1 cellular context compared by ENCODE assay signal in the genomic region with DNA sequence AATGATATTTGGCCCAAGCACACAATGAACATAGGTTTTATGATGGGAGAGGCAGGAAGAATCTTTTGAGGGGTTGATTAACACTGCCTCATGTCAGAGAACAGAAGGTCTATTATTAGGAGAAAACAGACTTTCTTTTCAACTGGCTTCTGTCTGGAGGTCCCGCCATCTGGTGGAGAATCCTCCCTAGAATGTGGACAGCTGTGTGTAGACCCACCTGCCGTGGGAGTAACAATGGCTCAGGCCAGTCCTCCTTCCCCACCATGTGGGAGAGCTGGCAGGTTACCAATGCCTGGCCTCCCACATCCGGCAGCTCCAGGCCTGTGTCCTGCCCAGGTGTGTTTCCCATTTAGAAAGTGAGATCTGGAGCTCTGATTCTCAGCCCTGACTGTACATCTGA.
TF ChIP-seq lines count a peak whose summit lies in the region.

No MANE protein-coding gene starts in this region.

TF ChIP-seq in HepG2, 621 proteins besides CTCF, POLR2A, EP300 and RAD21 (continued from another document and continues in another):
- TF ChIP-seq, protein P1, sequence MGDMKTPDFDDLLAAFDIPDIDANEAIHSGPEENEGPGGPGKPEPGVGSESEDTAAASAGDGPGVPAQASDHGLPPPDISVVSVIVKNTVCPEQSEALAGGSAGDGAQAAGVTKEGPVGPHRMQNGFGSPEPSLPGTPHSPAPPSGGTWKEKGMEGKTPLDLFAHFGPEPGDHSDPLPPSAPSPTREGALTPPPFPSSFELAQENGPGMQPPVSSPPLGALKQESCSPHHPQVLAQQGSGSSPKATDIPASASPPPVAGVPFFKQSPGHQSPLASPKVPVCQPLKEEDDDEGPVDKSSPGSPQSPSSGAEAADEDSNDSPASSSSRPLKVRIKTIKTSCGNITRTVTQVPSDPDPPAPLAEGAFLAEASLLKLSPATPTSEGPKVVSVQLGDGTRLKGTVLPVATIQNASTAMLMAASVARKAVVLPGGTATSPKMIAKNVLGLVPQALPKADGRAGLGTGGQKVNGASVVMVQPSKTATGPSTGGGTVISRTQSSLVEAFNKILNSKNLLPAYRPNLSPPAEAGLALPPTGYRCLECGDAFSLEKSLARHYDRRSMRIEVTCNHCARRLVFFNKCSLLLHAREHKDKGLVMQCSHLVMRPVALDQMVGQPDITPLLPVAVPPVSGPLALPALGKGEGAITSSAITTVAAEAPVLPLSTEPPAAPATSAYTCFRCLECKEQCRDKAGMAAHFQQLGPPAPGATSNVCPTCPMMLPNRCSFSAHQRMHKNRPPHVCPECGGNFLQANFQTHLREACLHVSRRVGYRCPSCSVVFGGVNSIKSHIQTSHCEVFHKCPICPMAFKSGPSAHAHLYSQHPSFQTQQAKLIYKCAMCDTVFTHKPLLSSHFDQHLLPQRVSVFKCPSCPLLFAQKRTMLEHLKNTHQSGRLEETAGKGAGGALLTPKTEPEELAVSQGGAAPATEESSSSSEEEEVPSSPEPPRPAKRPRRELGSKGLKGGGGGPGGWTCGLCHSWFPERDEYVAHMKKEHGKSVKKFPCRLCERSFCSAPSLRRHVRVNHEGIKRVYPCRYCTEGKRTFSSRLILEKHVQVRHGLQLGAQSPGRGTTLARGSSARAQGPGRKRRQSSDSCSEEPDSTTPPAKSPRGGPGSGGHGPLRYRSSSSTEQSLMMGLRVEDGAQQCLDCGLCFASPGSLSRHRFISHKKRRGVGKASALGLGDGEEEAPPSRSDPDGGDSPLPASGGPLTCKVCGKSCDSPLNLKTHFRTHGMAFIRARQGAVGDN (CRISPR knock-in tag; IDR thresholded peaks at IDR 0.05) = peak; percentile 71
- TF ChIP-seq ZNF567 (CRISPR knock-in tag; IDR thresholded peaks at IDR 0.05; ENCODE audit: borderline replicate concordance) (no peak), MED13 (CRISPR knock-in tag; IDR thresholded peaks at IDR 0.05) (no peak), KMT2B (CRISPR knock-in tag; IDR thresholded peaks at IDR 0.05) (no peak), RBFOX2 (IDR thresholded peaks at IDR 0.05; ENCODE audit: low read depth, low read length) (no peak), TFAP4 (IDR thresholded peaks at IDR 0.05; ENCODE audit: borderline replicate concordance, low read depth) (peak; percentile 58; the same call in 1 of the 2 replicates), HNRNPLL (IDR thresholded peaks at IDR 0.05; ENCODE audit: low read depth, low read length, poor library complexity, severe bottlenecking) (no peak), ATF7 (IDR thresholded peaks at IDR 0.05) (no peak), ATF7 (CRISPR knock-in tag; IDR thresholded peaks at IDR 0.05) (0 out of 2 replicates have a peak, but pooled peaks have one; percentile 27), PBX3 (CRISPR knock-in tag; IDR thresholded peaks at IDR 0.05; ENCODE audit: borderline replicate concordance) (no peak), ZFP37 (CRISPR knock-in tag; IDR thresholded peaks at IDR 0.05; ENCODE audit: borderline replicate concordance) (0 out of 2 replicates have a peak, but pooled peaks have one; percentile 30), ZNF570 (CRISPR knock-in tag; IDR thresholded peaks at IDR 0.05; ENCODE audit: borderline replicate concordance) (no peak), NFIC (IDR thresholded peaks at IDR 0.05; ENCODE audit: low read length) (no peak), ETV5 (CRISPR knock-in tag; IDR thresholded peaks at IDR 0.05; ENCODE audit: borderline replicate concordance) (peak; percentile 22; the same call in 1 of the 2 replicates), ZNF75D (CRISPR knock-in tag; IDR thresholded peaks at IDR 0.05; ENCODE audit: borderline replicate concordance) (no peak), NFYC (CRISPR knock-in tag; IDR thresholded peaks at IDR 0.05) (no peak), ZNF556 (CRISPR knock-in tag; IDR thresholded peaks at IDR 0.05; ENCODE audit: borderline replicate concordance) (0 out of 2 replicates have a peak, but pooled peaks have one; percentile 26), ZNF891 (CRISPR knock-in tag; IDR thresholded peaks at IDR 0.05) (peak; percentile 56; the same call in 1 of the 2 replicates), MAFK (conservative IDR thresholded peaks at IDR 0.05 in 1 of 2, IDR thresholded peaks at IDR 0.05 in 1 of 2; ENCODE audit: low read length in 2 of 2) (no peak), TGIF2 (CRISPR knock-in tag; IDR thresholded peaks at IDR 0.05) (no peak), ZNF224 (CRISPR knock-in tag; IDR thresholded peaks at IDR 0.05) (peak; percentile 51; the same call in 1 of the 2 replicates), ZFP36L2 (CRISPR knock-in tag; IDR thresholded peaks at IDR 0.05) (no peak), FOXP4 (CRISPR knock-in tag; IDR thresholded peaks at IDR 0.05) (0 out of 2 replicates have a peak, but pooled peaks have one; percentile 3), HDAC2 (CRISPR knock-in tag; IDR thresholded peaks at IDR 0.05) (peak; percentile 43; the same call in 1 of the 2 replicates), TSC22D2 (CRISPR knock-in tag; IDR thresholded peaks at IDR 0.05; ENCODE audit: borderline replicate concordance) (no peak), SALL2 (CRISPR knock-in tag; IDR thresholded peaks at IDR 0.05) (no peak), SOX13 (IDR thresholded peaks at IDR 0.05) (no peak), SOX13 (CRISPR knock-in tag; conservative IDR thresholded peaks at IDR 0.05 in 1 of 2, IDR thresholded peaks at IDR 0.05 in 1 of 2) (peak in 1 of 2 experiments; percentile 42; a peak in 1 of 4 replicates), ZNF746 (CRISPR knock-in tag; IDR thresholded peaks at IDR 0.05) (no peak), ZNF598 (CRISPR knock-in tag; IDR thresholded peaks at IDR 0.05; ENCODE audit: borderline replicate concordance) (no peak), WIZ (CRISPR knock-in tag; IDR thresholded peaks at IDR 0.05) (0 out of 2 replicates have a peak, but pooled peaks have one; percentile 40), PHF21A (CRISPR knock-in tag; IDR thresholded peaks at IDR 0.05) (no peak), RFX3 (CRISPR knock-in tag; IDR thresholded peaks at IDR 0.05) (no peak), SRSF1 (optimal IDR thresholded peaks at IDR 0.05; ENCODE audit: low read depth, low read length) (no peak), ZNF772 (CRISPR knock-in tag; IDR thresholded peaks at IDR 0.05) (peak; percentile 58; the same call in 1 of the 2 replicates), DBP (CRISPR knock-in tag; IDR thresholded peaks at IDR 0.05; ENCODE audit: not compliant biosample characterization) (no peak), HMG20A (CRISPR knock-in tag; IDR thresholded peaks at IDR 0.05; ENCODE audit: borderline replicate concordance) (peak; percentile 10; the same call in 1 of the 2 replicates), MYC (CRISPR knock-in tag; IDR thresholded peaks at IDR 0.05; ENCODE audit: borderline replicate concordance) (peak; percentile 64; the same call in 1 of the 2 replicates), MAZ (IDR thresholded peaks at IDR 0.05; ENCODE audit: borderline replicate concordance, low read depth, low read length) (no peak), MAZ (CRISPR knock-in tag; IDR thresholded peaks at IDR 0.05; ENCODE audit: low read depth) (0 out of 2 replicates have a peak, but pooled peaks have one; percentile 18)
- TF ChIP-seq, protein P2, sequence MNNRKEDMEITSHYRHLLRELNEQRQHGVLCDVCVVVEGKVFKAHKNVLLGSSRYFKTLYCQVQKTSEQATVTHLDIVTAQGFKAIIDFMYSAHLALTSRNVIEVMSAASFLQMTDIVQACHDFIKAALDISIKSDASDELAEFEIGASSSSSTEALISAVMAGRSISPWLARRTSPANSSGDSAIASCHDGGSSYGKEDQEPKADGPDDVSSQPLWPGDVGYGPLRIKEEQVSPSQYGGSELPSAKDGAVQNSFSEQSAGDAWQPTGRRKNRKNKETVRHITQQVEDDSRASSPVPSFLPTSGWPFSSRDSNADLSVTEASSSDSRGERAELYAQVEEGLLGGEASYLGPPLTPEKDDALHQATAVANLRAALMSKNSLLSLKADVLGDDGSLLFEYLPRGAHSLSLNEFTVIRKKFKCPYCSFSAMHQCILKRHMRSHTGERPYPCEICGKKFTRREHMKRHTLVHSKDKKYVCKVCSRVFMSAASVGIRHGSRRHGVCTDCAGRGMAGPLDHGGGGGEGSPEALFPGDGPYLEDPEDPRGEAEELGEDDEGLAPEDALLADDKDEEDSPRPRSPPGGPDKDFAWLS (CRISPR knock-in tag; IDR thresholded peaks at IDR 0.05; ENCODE audit: borderline replicate concordance) = no peak
- TF ChIP-seq, protein P3, sequence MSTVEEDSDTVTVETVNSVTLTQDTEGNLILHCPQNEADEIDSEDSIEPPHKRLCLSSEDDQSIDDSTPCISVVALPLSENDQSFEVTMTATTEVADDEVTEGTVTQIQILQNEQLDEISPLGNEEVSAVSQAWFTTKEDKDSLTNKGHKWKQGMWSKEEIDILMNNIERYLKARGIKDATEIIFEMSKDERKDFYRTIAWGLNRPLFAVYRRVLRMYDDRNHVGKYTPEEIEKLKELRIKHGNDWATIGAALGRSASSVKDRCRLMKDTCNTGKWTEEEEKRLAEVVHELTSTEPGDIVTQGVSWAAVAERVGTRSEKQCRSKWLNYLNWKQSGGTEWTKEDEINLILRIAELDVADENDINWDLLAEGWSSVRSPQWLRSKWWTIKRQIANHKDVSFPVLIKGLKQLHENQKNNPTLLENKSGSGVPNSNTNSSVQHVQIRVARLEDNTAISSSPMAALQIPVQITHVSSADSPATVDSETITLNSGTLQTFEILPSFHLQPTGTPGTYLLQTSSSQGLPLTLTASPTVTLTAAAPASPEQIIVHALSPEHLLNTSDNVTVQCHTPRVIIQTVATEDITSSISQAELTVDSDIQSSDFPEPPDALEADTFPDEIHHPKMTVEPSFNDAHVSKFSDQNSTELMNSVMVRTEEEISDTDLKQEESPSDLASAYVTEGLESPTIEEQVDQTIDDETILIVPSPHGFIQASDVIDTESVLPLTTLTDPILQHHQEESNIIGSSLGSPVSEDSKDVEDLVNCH (CRISPR knock-in tag; IDR thresholded peaks at IDR 0.05) = no peak
- TF ChIP-seq, protein P4, sequence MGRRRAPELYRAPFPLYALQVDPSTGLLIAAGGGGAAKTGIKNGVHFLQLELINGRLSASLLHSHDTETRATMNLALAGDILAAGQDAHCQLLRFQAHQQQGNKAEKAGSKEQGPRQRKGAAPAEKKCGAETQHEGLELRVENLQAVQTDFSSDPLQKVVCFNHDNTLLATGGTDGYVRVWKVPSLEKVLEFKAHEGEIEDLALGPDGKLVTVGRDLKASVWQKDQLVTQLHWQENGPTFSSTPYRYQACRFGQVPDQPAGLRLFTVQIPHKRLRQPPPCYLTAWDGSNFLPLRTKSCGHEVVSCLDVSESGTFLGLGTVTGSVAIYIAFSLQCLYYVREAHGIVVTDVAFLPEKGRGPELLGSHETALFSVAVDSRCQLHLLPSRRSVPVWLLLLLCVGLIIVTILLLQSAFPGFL (CRISPR knock-in tag; IDR thresholded peaks at IDR 0.05) = no peak
- TF ChIP-seq, protein P5, sequence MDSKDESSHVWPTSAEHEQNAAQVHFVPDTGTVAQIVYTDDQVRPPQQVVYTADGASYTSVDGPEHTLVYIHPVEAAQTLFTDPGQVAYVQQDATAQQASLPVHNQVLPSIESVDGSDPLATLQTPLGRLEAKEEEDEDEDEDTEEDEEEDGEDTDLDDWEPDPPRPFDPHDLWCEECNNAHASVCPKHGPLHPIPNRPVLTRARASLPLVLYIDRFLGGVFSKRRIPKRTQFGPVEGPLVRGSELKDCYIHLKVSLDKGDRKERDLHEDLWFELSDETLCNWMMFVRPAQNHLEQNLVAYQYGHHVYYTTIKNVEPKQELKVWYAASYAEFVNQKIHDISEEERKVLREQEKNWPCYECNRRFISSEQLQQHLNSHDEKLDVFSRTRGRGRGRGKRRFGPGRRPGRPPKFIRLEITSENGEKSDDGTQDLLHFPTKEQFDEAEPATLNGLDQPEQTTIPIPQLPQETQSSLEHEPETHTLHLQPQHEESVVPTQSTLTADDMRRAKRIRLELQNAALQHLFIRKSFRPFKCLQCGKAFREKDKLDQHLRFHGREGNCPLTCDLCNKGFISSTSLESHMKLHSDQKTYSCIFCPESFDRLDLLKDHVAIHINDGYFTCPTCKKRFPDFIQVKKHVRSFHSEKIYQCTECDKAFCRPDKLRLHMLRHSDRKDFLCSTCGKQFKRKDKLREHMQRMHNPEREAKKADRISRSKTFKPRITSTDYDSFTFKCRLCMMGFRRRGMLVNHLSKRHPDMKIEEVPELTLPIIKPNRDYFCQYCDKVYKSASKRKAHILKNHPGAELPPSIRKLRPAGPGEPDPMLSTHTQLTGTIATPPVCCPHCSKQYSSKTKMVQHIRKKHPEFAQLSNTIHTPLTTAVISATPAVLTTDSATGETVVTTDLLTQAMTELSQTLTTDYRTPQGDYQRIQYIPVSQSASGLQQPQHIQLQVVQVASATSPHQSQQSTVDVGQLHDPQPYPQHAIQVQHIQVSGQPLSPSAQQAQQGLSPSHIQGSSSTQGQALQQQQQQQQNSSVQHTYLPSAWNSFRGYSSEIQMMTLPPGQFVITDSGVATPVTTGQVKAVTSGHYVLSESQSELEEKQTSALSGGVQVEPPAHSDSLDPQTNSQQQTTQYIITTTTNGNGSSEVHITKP (CRISPR knock-in tag; IDR thresholded peaks at IDR 0.05; ENCODE audit: low read depth) = peak; percentile 69; the same call in 1 of the 2 replicates
